ENCODE assay signal across 1 cellular context in genomic region chr4:139919513-139919912, GRCh38.
TF ChIP-seq lines count a peak whose summit lies in the region.

No MANE protein-coding gene starts in this region.

TF ChIP-seq in GM23338, 12 proteins besides CTCF, POLR2A, EP300 and RAD21 (continued from another document):
- TF ChIP-seq REST (IDR thresholded peaks at IDR 0.05; ENCODE audit: unreplicated experiment) (no peak), EZH2phosphoT487 (IDR thresholded peaks at IDR 0.05; ENCODE audit: unreplicated experiment) (no peak), POLR2AphosphoS5 (IDR thresholded peaks at IDR 0.05; ENCODE audit: low read depth) (no peak), STAT1 (IDR thresholded peaks at IDR 0.05; ENCODE audit: unreplicated experiment) (no peak), CREB1 (CRISPR knock-in tag; IDR thresholded peaks at IDR 0.05; ENCODE audit: low read depth) (no peak), JUNB (IDR thresholded peaks at IDR 0.05; ENCODE audit: unreplicated experiment) (no peak)
TF ChIP-seq in GM23338: peak in this region for 0.
